7 cellular contexts compared by ENCODE assay signal in genomic region chr6:82487895-82488294, GRCh38.
"Had no signal": no experiment of that assay in that cellular context is flagged by ENCODE, and none has a peak within 500 bp of the region (broad histone marks: within the 10 kb centered on the region; RNA-seq: fewer than 3 reads in every experiment).

No MANE protein-coding gene starts in this region.

- H3K4me3 ChIP-seq: GM12878 had no signal

- ATAC-seq: GM12878 had no signal

- DNase-seq: GDM1, GF-D8 had no signal

- FAIRE-seq: GM12878, GM12891, GM12892, GM18507, GM19239 had no signal
